ENCODE assay signal across 11 cellular contexts in the genomic region with DNA sequence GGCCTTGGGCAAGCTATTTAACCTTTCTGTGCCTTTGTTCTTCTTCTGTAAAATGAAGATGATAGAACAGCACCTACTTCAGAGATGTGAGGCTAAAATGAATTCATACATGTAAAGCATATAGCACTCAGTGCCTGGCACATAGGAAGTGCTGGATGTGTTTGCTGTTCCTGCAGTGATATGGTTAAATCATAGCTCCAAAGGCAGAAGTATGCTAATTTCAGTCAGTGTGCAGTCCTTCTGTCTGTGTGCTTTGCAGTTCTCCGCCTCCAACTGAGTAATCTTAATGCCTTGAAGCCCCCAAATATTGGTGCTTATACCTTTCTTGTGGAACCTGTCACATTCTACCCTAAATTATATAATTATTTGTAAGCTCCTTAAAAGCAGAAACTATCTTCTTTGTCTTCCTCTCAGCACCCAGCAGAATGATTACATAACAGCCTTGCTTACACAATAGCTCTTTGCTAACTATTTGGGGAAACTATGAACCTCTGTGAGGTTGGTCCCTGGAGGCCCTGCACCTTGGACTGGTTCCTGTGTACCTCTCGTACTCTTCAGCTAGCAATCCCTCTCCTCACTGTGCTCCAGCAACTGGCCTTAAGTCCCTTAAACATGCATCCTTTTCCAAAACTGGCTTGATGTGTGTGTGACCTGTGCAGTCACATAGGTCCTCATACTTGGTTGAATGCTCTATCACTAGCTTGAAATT. TPM values are rescaled to one million over a fixed set of nuclear protein-coding genes. Genes with fewer than 3 reads are reported as not detected.
A peak's percentile ranks its signal among the peaks of the same experiment; 100 is the strongest.
DNase-seq lines count a peak whose midpoint lies in the region; ATAC-seq and TF ChIP-seq lines count a peak whose summit lies in the region.
"Had no signal": no experiment of that assay in that cellular context is flagged by ENCODE, and none has a peak within 500 bp of the region (broad histone marks: within the 10 kb centered on the region; RNA-seq: fewer than 3 reads in every experiment).

No MANE protein-coding gene starts in this region.

- 18 to 20% methylated on average over 2 of the region's 2 CpGs for WGBS in body of pancreas, 2 donors
- WGBS in aorta, 2 donors, result 47 to 48% methylated on average over 2 of the region's 2 CpGs

- TF ChIP-seq CTCF in body of pancreas (IDR thresholded peaks at IDR 0.05), result no peak
- no peak for TF ChIP-seq CTCF in lower lobe of right lung (IDR thresholded peaks at IDR 0.05)

- ATAC-seq in Right ventricle myocardium inferior, result peak; percentile 85
- peak; percentile 75 for ATAC-seq in body of pancreas
- peak; percentile 83 to 89 for ATAC-seq in lower lobe of right lung
- ATAC-seq in aorta (ENCODE audit: low FRiP score), result peak; percentile 70
- ATAC-seq: naive thymus-derived CD8-positive, alpha-beta T cell had no signal

- no peaks in the 10 kb centered on the region for H3K27me3 ChIP-seq in body of pancreas
- H3K27me3 ChIP-seq in lower lobe of right lung (ENCODE audit: low read depth), result no peaks in the 10 kb centered on the region
- H3K27me3 ChIP-seq in aorta (ENCODE audit: control insufficient read depth in 1 of 2, insufficient read depth in 2 of 2, low read length in 1 of 2), result no peaks in the 10 kb centered on the region

- peaks cover 11% of the 10 kb centered on the region for H3K4me1 Mint-ChIP-seq in activated naive CD8-positive, alpha-beta T cell treated with anti-CD3 and anti-CD28 coated beads for 36 hours
- H3K4me1 Mint-ChIP-seq in activated naive CD4-positive, alpha-beta T cell treated with anti-CD3 and anti-CD28 coated beads for 36 hours (ENCODE audit: low read depth), result peaks cover 7% of the 10 kb centered on the region

- H3K9me3 Mint-ChIP-seq in activated naive CD8-positive, alpha-beta T cell treated with anti-CD3 and anti-CD28 coated beads for 36 hours, result no peaks in the 10 kb centered on the region
- no peaks in the 10 kb centered on the region for H3K9me3 Mint-ChIP-seq in activated naive CD4-positive, alpha-beta T cell treated with anti-CD3 and anti-CD28 coated beads for 36 hours
- H3K9me3 Mint-ChIP-seq: naive thymus-derived CD8-positive, alpha-beta T cell had no signal

- H3K9me3 ChIP-seq in body of pancreas (no peaks in the 10 kb centered on the region), lower lobe of right lung (no peaks in the 10 kb centered on the region), aorta (ENCODE audit: control insufficient read depth, low read length) (no peaks in the 10 kb centered on the region)

- no peak overlapping the region for H3K27ac Mint-ChIP-seq in activated naive CD8-positive, alpha-beta T cell treated with anti-CD3 and anti-CD28 coated beads for 36 hours
- no peak overlapping the region for H3K27ac Mint-ChIP-seq in activated naive CD4-positive, alpha-beta T cell treated with anti-CD3 and anti-CD28 coated beads for 36 hours

- H3K27me3 Mint-ChIP-seq in activated naive CD8-positive, alpha-beta T cell treated with anti-CD3 and anti-CD28 coated beads for 36 hours, result no peaks in the 10 kb centered on the region
- H3K27me3 Mint-ChIP-seq in activated naive CD4-positive, alpha-beta T cell treated with anti-CD3 and anti-CD28 coated beads for 36 hours (ENCODE audit: low read depth), result no peaks in the 10 kb centered on the region
- H3K27me3 Mint-ChIP-seq: naive thymus-derived CD8-positive, alpha-beta T cell had no signal

- H3K4me1 ChIP-seq in body of pancreas (peaks cover 60% of the 10 kb centered on the region), lower lobe of right lung (peaks cover 36% of the 10 kb centered on the region), aorta (ENCODE audit: control insufficient read depth in 1 of 2, insufficient read depth in 2 of 2, low read length in 2 of 2) (no peaks in the 10 kb centered on the region)

- peak overlapping the region in 3 of 4 donors; percentile 10 to 38 (median 24) for H3K27ac ChIP-seq in body of pancreas
- peak overlapping the region; percentile 46 for H3K27ac ChIP-seq in lower lobe of right lung
- H3K27ac ChIP-seq in aorta (ENCODE audit: low read depth in 1 of 2, low read length in 2 of 2), result no peak overlapping the region
- H3K27ac ChIP-seq: coronary artery had no signal

- no peaks in the 10 kb centered on the region for H3K36me3 Mint-ChIP-seq in activated naive CD8-positive, alpha-beta T cell treated with anti-CD3 and anti-CD28 coated beads for 36 hours
- H3K36me3 Mint-ChIP-seq in activated naive CD4-positive, alpha-beta T cell treated with anti-CD3 and anti-CD28 coated beads for 36 hours (ENCODE audit: low read depth), result no peaks in the 10 kb centered on the region

- CTCF ChIA-PET in activated naive CD4-positive, alpha-beta T cell treated with anti-CD3 and anti-CD28 coated beads for 36 hours (lab: Charles Lee), result interaction anchor here (0.7 kb wide), 1 partner anchor 12 kb away, joined by 5 read pairs; no protein-coding TSS in a partner anchor

- no peak for TF ChIP-seq POLR2A in body of pancreas (IDR thresholded peaks at IDR 0.05)

- H3K36me3 ChIP-seq in body of pancreas (replicated peaks in 1 of 2; ENCODE audit: insufficient read depth in 1 of 2, low read depth in 2 of 2), result no peaks in the 10 kb centered on the region
- no peaks in the 10 kb centered on the region for H3K36me3 ChIP-seq in lower lobe of right lung
- no peaks in the 10 kb centered on the region for H3K36me3 ChIP-seq in aorta (ENCODE audit: control insufficient read depth in 1 of 2, insufficient read depth in 2 of 2, low read length in 1 of 2)

- DNase-seq in Right ventricle myocardium inferior (ENCODE audit: missing footprints) (no peak), cardiac septum (ENCODE audit: low spot score) (no peak), body of pancreas (peak in 2 of 4 donors; percentile 27 to 38), lower lobe of right lung (no peak), aorta (no peak)
- DNase-seq in activated naive CD8-positive, alpha-beta T cell treated with anti-CD3 and anti-CD28 coated beads for 36 hours, result no peak
- no peak for DNase-seq in activated effector memory CD4-positive, alpha-beta T cell treated with anti-CD3 and anti-CD28 coated beads, Interleukin-2, amount 50 U/mL, for 16 hours
- DNase-seq in activated naive CD4-positive, alpha-beta T cell treated with anti-CD3 and anti-CD28 coated beads for 36 hours, result no peak
- DNase-seq: MM.1S; naive thymus-derived CD8-positive, alpha-beta T cell had no signal

- intact Hi-C loops in Right ventricle myocardium inferior (cut with DNase I), result no loop called here
- intact Hi-C loops in cardiac septum (cut with DNase I), result no loop called here
- intact Hi-C loops in body of pancreas (cut with DNase I), result no loop called here
- intact Hi-C loops in lower lobe of right lung (cut with DNase I), result no loop called here
- intact Hi-C loops in aorta (cut with DNase I), result no loop called here
- intact Hi-C loops in activated naive CD4-positive, alpha-beta T cell treated with anti-CD3 and anti-CD28 coated beads for 36 hours (cut with micrococcal nuclease), result no loop called here

- no peak overlapping the region for H3K4me3 Mint-ChIP-seq in activated naive CD8-positive, alpha-beta T cell treated with anti-CD3 and anti-CD28 coated beads for 36 hours
- no peak overlapping the region for H3K4me3 Mint-ChIP-seq in activated naive CD4-positive, alpha-beta T cell treated with anti-CD3 and anti-CD28 coated beads for 36 hours
- H3K4me3 Mint-ChIP-seq: naive thymus-derived CD8-positive, alpha-beta T cell had no signal

- no peak overlapping the region for H3K4me3 ChIP-seq in body of pancreas
- H3K4me3 ChIP-seq in lower lobe of right lung, result no peak overlapping the region
- H3K4me3 ChIP-seq in aorta (ENCODE audit: low read length in 2 of 2), result no peak overlapping the region
- H3K4me3 ChIP-seq: coronary artery had no signal

RNA-seq across cellular contexts. Expression of a gene that starts 57.0 kb away (rescaled TPM):
- total RNA-seq in Right ventricle myocardium inferior (84.2 TPM), cardiac septum (41.7 TPM), body of pancreas (10 to 100 TPM; 43.5 to 86.9 TPM), lower lobe of right lung (74.4 TPM), aorta (10 to 100 TPM; 54.8 to 69.6 TPM)
- polyA plus RNA-seq in aorta, result 10 to 100 TPM; 43.5 to 76.5 TPM
- total RNA-seq in activated naive CD8-positive, alpha-beta T cell treated with anti-CD3 and anti-CD28 coated beads for 36 hours, result 100 to 1,000 TPM; 345 to 385 TPM
- 100 to 1,000 TPM; 322 to 354 TPM for total RNA-seq in activated naive CD4-positive, alpha-beta T cell treated with anti-CD3 and anti-CD28 coated beads for 36 hours

Comparison
In these comparisons a context has a peak if more than half of its experiments do, and no peak if none do; other contexts are left out.
1. H3K27ac ChIP-seq: peak in body of pancreas (3 of 4) and lower lobe of right lung (single experiment); none in aorta (0 of 2).
2. Peak in every context shown above with its lines, with median percentiles within 50 percentile points of each other: ATAC-seq.